Comparison of ENCODE assay signal across 22 cellular contexts in genomic region chr1:9601942-9602793, GRCh38. TPM values are rescaled to one million over a fixed set of nuclear protein-coding genes. Genes with fewer than 3 reads are reported as not detected.
A peak's percentile ranks its signal among the peaks of the same experiment; 100 is the strongest.
DNase-seq lines count a peak whose midpoint lies in the region; ATAC-seq, FAIRE-seq and TF ChIP-seq lines count a peak whose summit lies in the region.
"Had no signal": no experiment of that assay in that cellular context is flagged by ENCODE, and none has a peak within 500 bp of the region (broad histone marks: within the 10 kb centered on the region; RNA-seq: fewer than 3 reads in every experiment).

No MANE protein-coding gene starts in this region.

- no peaks in the 10 kb centered on the region for H3K27me3 Mint-ChIP-seq in natural killer cell treated with Interleukin-12 subunit alpha and Interleukin-12 subunit beta and Interleukin-15 and Interleukin-18, amount 100 ng/mL, for 72 hours
- no peaks in the 10 kb centered on the region for H3K27me3 Mint-ChIP-seq in natural killer cell (ENCODE audit: low read depth in 2 of 2)
- H3K27me3 Mint-ChIP-seq: CD4-positive, alpha-beta T cell; T-cell had no signal

- ATAC-seq in natural killer cell treated with Interleukin-12 subunit alpha and Interleukin-12 subunit beta and Interleukin-15 and Interleukin-18, amount 100 ng/mL, for 72 hours = peak in 1 of 2 donors; percentile 18
- ATAC-seq in natural killer cell (no peak), K562 (no peak; the same call in 2 of the 3 replicates), HG03439 (IDR thresholded peaks at IDR 0.05; ENCODE audit: unreplicated experiment) (no peak)
- ATAC-seq: Panc1, T-cell had no signal

- peaks cover 92% of the 10 kb centered on the region; the same call in 2 of the 3 replicates for H3K36me3 ChIP-seq in K562 (ENCODE audit: control insufficient read depth, insufficient read depth, low read length)

- TF ChIP-seq CTCF in natural killer cell (IDR thresholded peaks at IDR 0.05) (no peak), K562 (IDR thresholded peaks at IDR 0.05 in 2 of 3, conservative IDR thresholded peaks at IDR 0.05 in 1 of 3; ENCODE audit: insufficient read depth in 2 of 3, low read depth in 1 of 3, low read length in 3 of 3) (no peak)

- no peak overlapping the region for H3K4me2 ChIP-seq in K562 (ENCODE audit: insufficient read depth, low read length)
- H3K4me2 ChIP-seq: BLaER1 treated with 17β-estradiol and CSF1 and Interleukin-3, amounts not matched to agents 10 nM and 100 nM had no signal

- 90% methylated on average over 23 of the region's 26 CpGs for WGBS in K562 (ENCODE audit: insufficient coverage, low coverage, missing lambda C conversion rate)

- no peak overlapping the region for H2AFZ ChIP-seq in K562 (ENCODE audit: low read depth, low read length)

- in situ Hi-C loops in K562 (cut with MboI) = no loop called here

- H3K27ac ChIP-seq in K562 (ENCODE audit: extremely low read depth, low read depth, low read length) = no peak overlapping the region
- H3K27ac ChIP-seq: BLaER1 treated with 17β-estradiol and CSF1 and Interleukin-3, amounts not matched to agents 10 nM and 100 nM; RWPE1 had no signal

- POLR2A ChIA-PET in K562 (lab: Yijun Ruan, JAX) = interaction anchor here (0.6 to 1.1 kb wide), 2 partner anchors 8 to 15 kb away, joined by 3 read pairs; no protein-coding TSS in a partner anchor

- H3K4me1 ChIP-seq in K562 (replicated peaks in 1 of 2; ENCODE audit: control insufficient read depth in 2 of 2, insufficient read depth in 2 of 2, low read length in 2 of 2) = peaks cover 0 to 13% of the 10 kb centered on the region in 2 experiments; a peak in 1 of 5 replicates
- H3K4me1 ChIP-seq: Caco-2 had no signal

- TF ChIP-seq RAD21 in K562 (CRISPR knock-in tag; conservative IDR thresholded peaks at IDR 0.05 in 1 of 2, IDR thresholded peaks at IDR 0.05 in 1 of 2) = no peak

- no peak for FAIRE-seq in K562 (lab: Jason Lieb, UNC)
- FAIRE-seq: G401.6, GM19239, HTR-8/SVneo had no signal

- intact Hi-C loops in natural killer cell (cut with micrococcal nuclease) = no loop called here
- intact Hi-C loops in K562 (cut with micrococcal nuclease) = no loop called here

- H3K36me3 Mint-ChIP-seq in natural killer cell treated with Interleukin-12 subunit alpha and Interleukin-12 subunit beta and Interleukin-15 and Interleukin-18, amount 100 ng/mL, for 72 hours = no peaks in the 10 kb centered on the region
- no peaks in the 10 kb centered on the region for H3K36me3 Mint-ChIP-seq in natural killer cell

- H3K9me3 ChIP-seq in K562 (replicated peaks; ENCODE audit: control insufficient read depth, insufficient read depth, low read depth, low read length) = no peaks in the 10 kb centered on the region
- H3K9me3 ChIP-seq: BLaER1 treated with 17β-estradiol and CSF1 and Interleukin-3, amounts not matched to agents 10 nM and 100 nM; Caco-2; MG63 had no signal

- H3K4me1 Mint-ChIP-seq in natural killer cell treated with Interleukin-12 subunit alpha and Interleukin-12 subunit beta and Interleukin-15 and Interleukin-18, amount 100 ng/mL, for 72 hours (ENCODE audit: low read depth in 2 of 2) = no peaks in the 10 kb centered on the region
- H3K4me1 Mint-ChIP-seq in natural killer cell = no peaks in the 10 kb centered on the region
- H3K4me1 Mint-ChIP-seq: T-cell had no signal

- TF ChIP-seq POLR2A in K562 (conservative IDR thresholded peaks at IDR 0.05) = no peak

- no peaks in the 10 kb centered on the region for H3K79me2 ChIP-seq in K562 (ENCODE audit: control insufficient read depth, insufficient read depth, low read length)

- CTCF ChIA-PET in K562 (lab: Yijun Ruan, JAX; ENCODE audit: low intra/inter-chr PET ratio) = interaction anchor here (0.5 kb wide), 1 partner anchor 25 kb away, joined by 5 read pairs; no protein-coding TSS in a partner anchor

- no peak for TF ChIP-seq EP300 in K562 (IDR thresholded peaks at IDR 0.05; ENCODE audit: low read length)

- no peak overlapping the region; a peak in 1 of 4 replicates for H3K9ac ChIP-seq in K562 (ENCODE audit: insufficient read depth in 1 of 2, low read depth in 2 of 2, low read length in 2 of 2)

- no TSS peak for BruUV-seq in K562 (replicated peaks; lab: Mats Ljungman, UMichigan)

- no peaks in the 10 kb centered on the region for H3K27me3 ChIP-seq in K562 (ENCODE audit: control insufficient read depth in 2 of 2, insufficient read depth in 2 of 2, low read length in 2 of 2)
- H3K27me3 ChIP-seq: BLaER1 treated with 17β-estradiol and CSF1 and Interleukin-3, amounts not matched to agents 10 nM and 100 nM; MG63 had no signal

- peak; percentile 44 for DNase-seq in natural killer cell treated with Interleukin-12 subunit alpha and Interleukin-12 subunit beta and Interleukin-15 and Interleukin-18, amount 100 ng/mL, for 72 hours (ENCODE audit: low spot score)
- no peak for DNase-seq in natural killer cell
- peak; percentile 69 for DNase-seq in NCI-H146 treated with DMSO at 0.1 percent for 48 hours (lab: John Stamatoyannopoulos, UW; ENCODE audit: unreplicated experiment)
- DNase-seq in K562 (ENCODE audit: extremely low read depth in 1 of 4, low spot score in 3 of 4) = no peak
- no peak for DNase-seq in cortex of kidney (lab: John Stamatoyannopoulos, UW)
- DNase-seq in NCI-H187 (lab: John Stamatoyannopoulos, UW) = no peak
- DNase-seq: Caco-2; CD4-positive, alpha-beta T cell; KG1; MG63; NCI-H1930; NCI-H2107; NCI-H69; SHP77; T-cell had no signal

- no peaks in the 10 kb centered on the region for H3K9me3 Mint-ChIP-seq in natural killer cell treated with Interleukin-12 subunit alpha and Interleukin-12 subunit beta and Interleukin-15 and Interleukin-18, amount 100 ng/mL, for 72 hours
- no peaks in the 10 kb centered on the region for H3K9me3 Mint-ChIP-seq in natural killer cell
- H3K9me3 Mint-ChIP-seq: CD4-positive, alpha-beta T cell; T-cell had no signal

- H3K4me3 Mint-ChIP-seq in natural killer cell treated with Interleukin-12 subunit alpha and Interleukin-12 subunit beta and Interleukin-15 and Interleukin-18, amount 100 ng/mL, for 72 hours = no peak overlapping the region
- H3K4me3 Mint-ChIP-seq in natural killer cell = no peak overlapping the region
- H3K4me3 Mint-ChIP-seq: CD4-positive, alpha-beta T cell; T-cell had no signal

- H3K4me3 ChIP-seq in K562 = no peak overlapping the region
- H3K4me3 ChIP-seq: BLaER1 treated with 17β-estradiol and CSF1 and Interleukin-3, amounts not matched to agents 10 nM and 100 nM; MG63 had no signal

- peaks cover 3% of the 10 kb centered on the region; the same call in 1 of the 2 replicates for H4K20me1 ChIP-seq in K562 (replicated peaks; ENCODE audit: control insufficient read depth, insufficient read depth, low read length)

- H3K27ac Mint-ChIP-seq in natural killer cell treated with Interleukin-12 subunit alpha and Interleukin-12 subunit beta and Interleukin-15 and Interleukin-18, amount 100 ng/mL, for 72 hours = no peak overlapping the region
- H3K27ac Mint-ChIP-seq in natural killer cell = no peak overlapping the region
- H3K27ac Mint-ChIP-seq: CD4-positive, alpha-beta T cell; T-cell had no signal

- peaks cover 3% of the 10 kb centered on the region for H3K9me1 ChIP-seq in K562 (ENCODE audit: control insufficient read depth, insufficient read depth, low read length)

TF ChIP-seq in K562, 482 proteins besides CTCF, POLR2A, EP300 and RAD21 (continues in another document):
- TF ChIP-seq KHSRP (IDR thresholded peaks at IDR 0.05) (no peak), ZNF444 (CRISPR knock-in tag; IDR thresholded peaks at IDR 0.05) (no peak)

RNA-seq across cellular contexts. Expression of gene TMEM201, which starts 13.5 kb away (rescaled TPM):
- 10 to 100 TPM; 16.5 to 51.0 TPM for total RNA-seq in natural killer cell treated with Interleukin-12 subunit alpha and Interleukin-12 subunit beta and Interleukin-15 and Interleukin-18, amount 100 ng/mL, for 72 hours
- total RNA-seq in natural killer cell = 10 to 100 TPM in 1 of 3 donors, 1 to 10 TPM in 2; 7.3 to 10.2 (median 8.8) TPM
- total RNA-seq in K562 (2011; cell fraction: chromatin; rRNA removed; ENCODE audit: low replicate concordance) = 31.6 and 91.3 TPM in 2 replicates
- 68.6 and 78.7 TPM in 2 replicates for total RNA-seq in K562 (2011; cell fraction: nucleolus; rRNA removed)
- total RNA-seq in K562 (2011; cell fraction: nucleoplasm; rRNA removed) = 48.5 and 50.3 TPM in 2 replicates
- total RNA-seq in K562 (2014; rRNA removed) = 9.0 and 16.5 TPM in 2 replicates
- 1.9 and 3.0 TPM in 2 replicates for total RNA-seq in K562 (2014; rRNA removed; fragmentation: Illumina TruSeq; extraction: Trizol)
- total RNA-seq in K562 (2015; rRNA removed; fragmentation: Illumina TruSeq; extraction: Trizol) = 7.4 and 9.0 TPM in 2 replicates
- total RNA-seq in K562 (2021) = 48.8 and 51.3 TPM in 2 replicates
- 2.3 and 3.9 TPM in 2 replicates for polyA plus RNA-seq in K562 (2011; rRNA removed)
- polyA plus RNA-seq in K562 (2011; cell fraction: cytosol; rRNA removed) = 3.0 and 6.9 TPM in 2 replicates
- polyA plus RNA-seq in K562 (2011; cell fraction: nucleus; rRNA removed) = 15.1 and 27.9 TPM in 2 replicates
- 18.3 and 22.2 TPM in 2 replicates for polyA plus RNA-seq in K562 (2012)
- 10.3 and 24.1 TPM in 2 replicates for polyA plus RNA-seq in K562 (2014; fragmentation: Illumina TruSeq; extraction: Trizol)
- under 1 TPM; 0.42 to 0.46 TPM for polyA plus RNA-seq in K562 (2014; fragmentation: Nextera tagmentation; extraction: Ambion mirVana)
- polyA plus RNA-seq in K562 (2014; rRNA removed) = 14.7 and 15.4 TPM in 2 replicates
- 2.8 and 4.0 TPM in 2 replicates for polyA minus RNA-seq in K562 (2011; rRNA and poly(A)+ RNA removed)
- 15.2 and 18.0 TPM in 2 replicates for polyA minus RNA-seq in K562 (2011; cell fraction: cytosol; rRNA and poly(A)+ RNA removed)
- polyA minus RNA-seq in K562 (2011; cell fraction: nucleus; rRNA and poly(A)+ RNA removed) = 19.2 and 21.4 TPM in 2 replicates

RNA-seq across cellular contexts. Expression of gene PIK3CD, which starts 49.4 kb away (rescaled TPM):
- 100 to 1,000 TPM; 273 to 444 TPM for total RNA-seq in natural killer cell treated with Interleukin-12 subunit alpha and Interleukin-12 subunit beta and Interleukin-15 and Interleukin-18, amount 100 ng/mL, for 72 hours
- total RNA-seq in natural killer cell = 100 to 1,000 TPM; 171 to 240 (median 198) TPM
- 17.5 and 44.3 TPM in 2 replicates for total RNA-seq in K562 (2011; cell fraction: chromatin; rRNA removed; ENCODE audit: low replicate concordance)
- total RNA-seq in K562 (2011; cell fraction: nucleolus; rRNA removed) = 32.4 and 33.3 TPM in 2 replicates
- 16.6 and 20.1 TPM in 2 replicates for total RNA-seq in K562 (2011; cell fraction: nucleoplasm; rRNA removed)
- 7.4 and 15.2 TPM in 2 replicates for total RNA-seq in K562 (2014; rRNA removed)
- total RNA-seq in K562 (2014; rRNA removed; fragmentation: Illumina TruSeq; extraction: Trizol) = 4.4 and 5.1 TPM in 2 replicates
- 7.2 and 8.2 TPM in 2 replicates for total RNA-seq in K562 (2015; rRNA removed; fragmentation: Illumina TruSeq; extraction: Trizol)
- total RNA-seq in K562 (2021) = 19.5 and 20.8 TPM in 2 replicates
- polyA plus RNA-seq in K562 (2011; rRNA removed) = 5.6 and 14.8 TPM in 2 replicates
- polyA plus RNA-seq in K562 (2011; cell fraction: cytosol; rRNA removed) = 8.3 and 11.4 TPM in 2 replicates
- polyA plus RNA-seq in K562 (2011; cell fraction: nucleus; rRNA removed) = 24.4 and 38.0 TPM in 2 replicates
- 11.3 and 21.5 TPM in 2 replicates for polyA plus RNA-seq in K562 (2012)
- 9.5 and 12.5 TPM in 2 replicates for polyA plus RNA-seq in K562 (2014; fragmentation: Illumina TruSeq; extraction: Trizol)
- 1 to 10 TPM; 1.8 to 2.0 TPM for polyA plus RNA-seq in K562 (2014; fragmentation: Nextera tagmentation; extraction: Ambion mirVana)
- polyA plus RNA-seq in K562 (2014; rRNA removed) = 10.8 and 11.1 TPM in 2 replicates
- 5.2 and 8.9 TPM in 2 replicates for polyA minus RNA-seq in K562 (2011; rRNA and poly(A)+ RNA removed)
- 7.1 and 15.0 TPM in 2 replicates for polyA minus RNA-seq in K562 (2011; cell fraction: cytosol; rRNA and poly(A)+ RNA removed)
- polyA minus RNA-seq in K562 (2011; cell fraction: nucleus; rRNA and poly(A)+ RNA removed) = 12.5 and 24.8 TPM in 2 replicates

Comparison
In these comparisons a context has a peak if more than half of its experiments do, and no peak if none do; other contexts are left out.
1. DNase-seq: peak in natural killer cell treated with Interleukin-12 subunit alpha and Interleukin-12 subunit beta and Interleukin-15 and Interleukin-18, amount 100 ng/mL, for 72 hours (single experiment) and NCI-H146 treated with DMSO at 0.1 percent for 48 hours (single experiment); none in natural killer cell (single experiment), K562 (0 of 4), cortex of kidney (single experiment) and NCI-H187 (0 of 2).